ENCODE assay signal across 20 cellular contexts in genomic region chr11:17648528-17648927, GRCh38.
A peak's percentile ranks its signal among the peaks of the same experiment; 100 is the strongest.
DNase-seq lines count a peak whose midpoint lies in the region; ATAC-seq lines count a peak whose summit lies in the region.
"Had no signal": no experiment of that assay in that cellular context is flagged by ENCODE, and none has a peak within 500 bp of the region (broad histone marks: within the 10 kb centered on the region; RNA-seq: fewer than 3 reads in every experiment).

No MANE protein-coding gene starts in this region.

- ATAC-seq in GM18868 (IDR thresholded peaks at IDR 0.05; ENCODE audit: unreplicated experiment) = no peak
- no peak for ATAC-seq in HG03045 (IDR thresholded peaks at IDR 0.05; ENCODE audit: unreplicated experiment)

- no peak overlapping the region for H3K4me3 ChIP-seq in H7 (ENCODE audit: insufficient read depth, low read depth, low read length)
- H3K4me3 ChIP-seq in skeletal muscle cell (ENCODE audit: low read depth, low read length) = no peak overlapping the region

- H3K36me3 ChIP-seq in H7 (replicated peaks; ENCODE audit: control insufficient read depth, insufficient read depth, low read length) = no peaks in the 10 kb centered on the region

- in situ Hi-C loops in G401 (cut with HindIII; ENCODE audit: low sequenced_read_pairs) = no loop called here

- DNase-seq in G401 (ENCODE audit: low spot score) (peak; percentile 1), H7 (peak; percentile 9), cerebellar cortex (ENCODE audit: low spot score) (peak; percentile 0), skeletal muscle cell (ENCODE audit: low read depth) (peak; percentile 28), HuH-7.5 (ENCODE audit: low spot score) (no peak)
- DNase-seq: Caco-2; CD4-positive, alpha-beta memory T cell; DMS153; GDM1; IMR-90; NCI-H1105; NCI-H146; NCI-H2029 treated with DMSO at 0.1 percent for 48 hours; NCI-H2171 treated with DMSO at 0.1 percent for 48 hours; NCI-H69; NK-92 treated with Interleukin-12 subunit alpha and Interleukin-12 subunit beta, amount 100 ng/mL, for 24 hours; SHP77 treated with DMSO at 0.1 percent for 48 hours; SK-N-SH had no signal

- peaks cover 6% of the 10 kb centered on the region for H3K27me3 ChIP-seq in H7 (ENCODE audit: control insufficient read depth, insufficient read depth, low read length)
